ENCODE assay signal across 21 cellular contexts in genomic region chr6:80356000-80356399, GRCh38.
"Had no signal": no experiment of that assay in that cellular context is flagged by ENCODE, and none has a peak within 500 bp of the region (broad histone marks: within the 10 kb centered on the region; RNA-seq: fewer than 3 reads in every experiment).

No MANE protein-coding gene starts in this region.

- H3K27me3 ChIP-seq: esophagus squamous epithelium, gastroesophageal sphincter, ovary, stomach had no signal

- DNase-seq: effector memory CD8-positive, alpha-beta T cell; esophagus squamous epithelium; foreskin fibroblast; glutamatergic neuron; kidney; left cardiac atrium; natural killer cell; nucleus accumbens; ovary; right cardiac atrium; small intestine; stimulated activated CD4-positive, alpha-beta T cell treated with anti-CD3 and anti-CD28 coated beads, Interleukin-12 subunit alpha, Interleukin-12 subunit beta, amount 100 ng/mL, for 4 hours; stimulated activated naive CD4-positive, alpha-beta T cell; stomach; substantia nigra; trophoblast cell had no signal

- H3K4me3 Mint-ChIP-seq: dendritic cell treated with granulocyte-macrophage colony-stimulating factor and Interleukin-4, amounts not matched to agents 40 ng/mL and 50 ng/mL, for 4 days; effector memory CD8-positive, alpha-beta T cell; natural killer cell; neural crest cell had no signal

- H3K36me3 Mint-ChIP-seq: natural killer cell had no signal

- H3K4me1 Mint-ChIP-seq: natural killer cell had no signal

- H3K27ac Mint-ChIP-seq: dendritic cell treated with granulocyte-macrophage colony-stimulating factor and Interleukin-4, amounts not matched to agents 40 ng/mL and 50 ng/mL, for 4 days; effector memory CD8-positive, alpha-beta T cell; natural killer cell; progenitor cell of endocrine pancreas had no signal

- H3K36me3 ChIP-seq: esophagus squamous epithelium, ovary had no signal

- H3K4me3 ChIP-seq: esophagus squamous epithelium, gastroesophageal sphincter, ovary, stomach had no signal

- H3K9me3 Mint-ChIP-seq: effector memory CD8-positive, alpha-beta T cell; natural killer cell had no signal

- H3K27ac ChIP-seq: epithelial cell of prostate, esophagus squamous epithelium, gastroesophageal sphincter, ovary, stomach had no signal

- H3K27me3 Mint-ChIP-seq: dendritic cell treated with granulocyte-macrophage colony-stimulating factor and Interleukin-4, amounts not matched to agents 40 ng/mL and 50 ng/mL, for 4 days; effector memory CD8-positive, alpha-beta T cell; progenitor cell of endocrine pancreas had no signal

- H3K9me3 ChIP-seq: esophagus squamous epithelium, gastroesophageal sphincter, ovary, stomach had no signal

- H3K4me1 ChIP-seq: stomach had no signal

- ATAC-seq: effector memory CD8-positive, alpha-beta T cell; gastroesophageal sphincter; left cardiac atrium; natural killer cell; right cardiac atrium had no signal
